8 cellular contexts compared by ENCODE assay signal in genomic region chr2:189673661-189674373, GRCh38. TPM values are rescaled to one million over a fixed set of nuclear protein-coding genes. Genes with fewer than 3 reads are reported as not detected.
DNase-seq lines count a peak whose midpoint lies in the region; ATAC-seq and TF ChIP-seq lines count a peak whose summit lies in the region.

No MANE protein-coding gene starts in this region.

- H3K4me1 ChIP-seq in skeletal muscle tissue (ENCODE audit: control insufficient read depth in 3 of 3, insufficient read depth in 3 of 3, low read length in 3 of 3), result peaks cover 17 to 24% (median 17%) of the 10 kb centered on the region in 3 donors

- no peaks in the 10 kb centered on the region for H3K27me3 Mint-ChIP-seq in activated CD4-positive, alpha-beta T cell treated with anti-CD3 and anti-CD28 coated beads, Interleukin-2, amount 10 ng/mL, durations not matched to agents 24 days and 14 days
- no peaks in the 10 kb centered on the region for H3K27me3 Mint-ChIP-seq in WTC11 (ENCODE audit: low read depth)

- intact Hi-C loops in activated CD4-positive, alpha-beta T cell treated with anti-CD3 and anti-CD28 coated beads, Interleukin-2, amount 10 ng/mL, durations not matched to agents 24 days and 14 days (cut with micrococcal nuclease), result loop anchor here (1.0 to 2.0 kb wide), 3 partner anchors 13 to 110 kb away; partner anchors contain the start of genes ASNSD1, ORMDL1 and PMS1
- intact Hi-C loops in Right ventricle myocardium superior (cut with DNase I), result loop anchor here (10.0 kb wide), 1 partner anchor 91 kb away; the partner anchor contains the start of gene OSGEPL1

- H3K36me3 Mint-ChIP-seq in activated CD4-positive, alpha-beta T cell treated with anti-CD3 and anti-CD28 coated beads, Interleukin-2, amount 10 ng/mL, durations not matched to agents 24 days and 14 days (ENCODE audit: low read depth), result peaks cover 49% of the 10 kb centered on the region
- peaks cover 21% of the 10 kb centered on the region for H3K36me3 Mint-ChIP-seq in WTC11

- H3K36me3 ChIP-seq in skeletal muscle tissue (ENCODE audit: control insufficient read depth in 3 of 3, insufficient read depth in 3 of 3, low read length in 3 of 3), result peaks cover 2 to 18% (median 16%) of the 10 kb centered on the region in 3 donors

- peak overlapping the region; percentile 99 to 100 (median 100) for H3K9ac ChIP-seq in skeletal muscle tissue (ENCODE audit: low read depth in 1 of 3, low read length in 3 of 3)

- H3K27ac Mint-ChIP-seq in activated CD4-positive, alpha-beta T cell treated with anti-CD3 and anti-CD28 coated beads, Interleukin-2, amount 10 ng/mL, durations not matched to agents 24 days and 14 days, result peak overlapping the region; percentile 83
- no peak overlapping the region; the same call in 1 of the 2 replicates for H3K27ac Mint-ChIP-seq in WTC11

- peak overlapping the region; percentile 98 for H3K27ac ChIP-seq in skeletal muscle tissue (ENCODE audit: low read depth, low read length)

- H3K4me3 Mint-ChIP-seq in activated CD4-positive, alpha-beta T cell treated with anti-CD3 and anti-CD28 coated beads, Interleukin-2, amount 10 ng/mL, durations not matched to agents 24 days and 14 days, result peak overlapping the region; percentile 86
- H3K4me3 Mint-ChIP-seq in WTC11, result peak overlapping the region; percentile 62

- peak overlapping the region; percentile 88 to 97 (median 95) for H3K4me3 ChIP-seq in skeletal muscle tissue (ENCODE audit: low read length in 3 of 3)

- no peak for ATAC-seq in WTC11
- ATAC-seq in Right ventricle myocardium superior (ENCODE audit: poor library complexity), result peak; percentile 5
- no peak for ATAC-seq in GM21390 (IDR thresholded peaks at IDR 0.05; ENCODE audit: unreplicated experiment)

- POLR2A ChIA-PET in WTC11 (lab: Charles Lee), result no interaction called here

- peaks cover 11% of the 10 kb centered on the region for H3K9me3 Mint-ChIP-seq in activated CD4-positive, alpha-beta T cell treated with anti-CD3 and anti-CD28 coated beads, Interleukin-2, amount 10 ng/mL, durations not matched to agents 24 days and 14 days
- peaks cover 9% of the 10 kb centered on the region for H3K9me3 Mint-ChIP-seq in WTC11

- no peak for TF ChIP-seq CTCF in WTC11 (IDR thresholded peaks at IDR 0.05)

- H3K4me1 Mint-ChIP-seq in activated CD4-positive, alpha-beta T cell treated with anti-CD3 and anti-CD28 coated beads, Interleukin-2, amount 10 ng/mL, durations not matched to agents 24 days and 14 days, result peaks cover 24% of the 10 kb centered on the region
- peaks cover 15% of the 10 kb centered on the region for H3K4me1 Mint-ChIP-seq in WTC11

- CTCF ChIA-PET in WTC11 (lab: Charles Lee), result interaction anchor here (0.8 to 1.8 kb wide), 6 partner anchors 10 to 89 kb away, joined by 3 to 13 read pairs (median 5); partner anchors contain the start of gene OSGEPL1

- H3K27me3 ChIP-seq in skeletal muscle tissue (ENCODE audit: control insufficient read depth in 3 of 3, insufficient read depth in 3 of 3, low read length in 3 of 3), result no peaks in the 10 kb centered on the region

- no peak for DNase-seq in activated CD4-positive, alpha-beta T cell treated with anti-CD3 and anti-CD28 coated beads, Interleukin-2, amount 10 ng/mL, durations not matched to agents 24 days and 14 days
- DNase-seq in activated CD4-positive, alpha-beta T cell treated with anti-CD3 and anti-CD28 coated beads, Interleukin-2, amount 50 U/mL, for 1 hour, result no peak
- DNase-seq in WTC11 (ENCODE audit: low spot score) (no peak), Right ventricle myocardium superior (no peak), NCI-H2171 treated with DMSO at 0.1 percent for 48 hours (lab: John Stamatoyannopoulos, UW) (no peak), HPDE6-E6E7 (ENCODE audit: extremely low spot score) (no peak)

- no peaks in the 10 kb centered on the region for H3K9me3 ChIP-seq in skeletal muscle tissue (ENCODE audit: control insufficient read depth in 3 of 3, low read length in 3 of 3)

TF ChIP-seq in WTC11, 78 proteins besides CTCF, POLR2A, EP300 and RAD21:
- TF ChIP-seq TEAD4 (CRISPR knock-in tag; IDR thresholded peaks at IDR 0.05) (no peak), GABPB1 (CRISPR knock-in tag; IDR thresholded peaks at IDR 0.05) (no peak), ATF1 (CRISPR knock-in tag; IDR thresholded peaks at IDR 0.05) (no peak), ZNF232 (CRISPR knock-in tag; IDR thresholded peaks at IDR 0.05) (no peak), EMX1 (CRISPR knock-in tag; IDR thresholded peaks at IDR 0.05) (no peak), CREM (CRISPR knock-in tag; IDR thresholded peaks at IDR 0.05) (no peak), ZNF263 (CRISPR knock-in tag; IDR thresholded peaks at IDR 0.05; ENCODE audit: low read depth) (no peak), MYBL2 (CRISPR knock-in tag; IDR thresholded peaks at IDR 0.05) (no peak), ZNF396 (CRISPR knock-in tag; IDR thresholded peaks at IDR 0.05; ENCODE audit: borderline replicate concordance) (no peak), ZNF532 (CRISPR knock-in tag; IDR thresholded peaks at IDR 0.05; ENCODE audit: borderline replicate concordance) (no peak), E2F5 (CRISPR knock-in tag; IDR thresholded peaks at IDR 0.05) (no peak)

RNA-seq across cellular contexts. Expression of gene ANKAR, which starts 0.7 kb away (rescaled TPM):
- 2.9 and 3.4 TPM in 2 replicates for total RNA-seq in activated CD4-positive, alpha-beta T cell treated with anti-CD3 and anti-CD28 coated beads, Interleukin-2, amount 10 ng/mL, durations not matched to agents 24 days and 14 days
- 1.3 to 2.9 TPM (median 1.6 TPM) in 3 replicates for total RNA-seq in WTC11 (2021)
- 8.1 TPM for total RNA-seq in Right ventricle myocardium superior
- total RNA-seq in skeletal muscle tissue, result 31.8 TPM

RNA-seq across cellular contexts. Expression of gene ASNSD1, which starts 12.6 kb away (rescaled TPM):
- 59.7 and 63.7 TPM in 2 replicates for total RNA-seq in activated CD4-positive, alpha-beta T cell treated with anti-CD3 and anti-CD28 coated beads, Interleukin-2, amount 10 ng/mL, durations not matched to agents 24 days and 14 days
- 30.5 to 34.7 TPM (median 33.3 TPM) in 3 replicates for total RNA-seq in WTC11 (2021)
- total RNA-seq in Right ventricle myocardium superior, result 37.9 TPM
- 36.5 TPM for total RNA-seq in skeletal muscle tissue
